ENCODE assay signal across 7 cellular contexts in the genomic region with DNA sequence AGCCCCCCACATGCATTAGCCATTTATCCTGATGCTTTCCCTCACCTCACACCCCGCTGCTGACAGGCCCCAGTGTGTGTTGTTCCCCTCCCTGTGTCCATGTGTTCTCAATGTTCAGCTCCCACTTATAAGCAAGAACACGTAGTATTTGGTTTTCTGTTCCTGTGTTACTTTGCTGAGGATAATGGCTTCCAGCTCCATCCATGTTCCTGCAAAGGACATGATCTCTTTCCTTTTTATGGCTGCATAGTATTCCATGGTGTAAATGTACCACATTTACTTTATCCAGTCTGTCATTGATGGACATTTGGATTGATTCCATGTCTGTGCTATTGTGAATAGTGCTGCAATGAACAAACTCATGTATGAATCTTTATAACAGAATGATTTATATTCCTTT. TPM values are rescaled to one million over a fixed set of nuclear protein-coding genes. Genes with fewer than 3 reads are reported as not detected.
DNase-seq lines count a peak whose midpoint lies in the region; ATAC-seq, FAIRE-seq and TF ChIP-seq lines count a peak whose summit lies in the region.
"Not testable (repeated sequence)": the region's sequence is repeated elsewhere in the genome, so short reads cannot be mapped to it uniquely, and the experiment has no call there.

No MANE protein-coding gene starts in this region.

- H3K9me3 ChIP-seq in HCT116 (ENCODE audit: control insufficient read depth in 1 of 2, insufficient read depth in 1 of 2, low read depth in 1 of 2, low read length in 2 of 2); Panc1 (ENCODE audit: control insufficient read depth, insufficient read depth, low read depth, low read length); astrocyte (ENCODE audit: insufficient read depth, low read depth, low read length); hepatocyte (ENCODE audit: low read depth); trophoblast cell (ENCODE audit: insufficient read depth, low read depth, low read length): not testable (repeated sequence)

- H2BK12ac ChIP-seq in trophoblast cell (ENCODE audit: low read length) = peak overlapping the region; percentile 87

- H3K14ac ChIP-seq in trophoblast cell (ENCODE audit: low read length) = not testable (repeated sequence)

- H4K20me1 ChIP-seq in HCT116 (ENCODE audit: insufficient read depth); astrocyte (ENCODE audit: insufficient read depth, low read length); hepatocyte (ENCODE audit: insufficient read depth, poor library complexity, severe bottlenecking): not testable (repeated sequence)

- peaks cover 13% of the 10 kb centered on the region for H3K4me1 Mint-ChIP-seq in astrocyte (ENCODE audit: low read depth, unreplicated experiment)
- not testable (repeated sequence) for H3K4me1 Mint-ChIP-seq in effector memory CD8-positive, alpha-beta T cell (ENCODE audit: low read depth in 2 of 2); type B pancreatic cell (ENCODE audit: unreplicated experiment)

- not testable (repeated sequence) for H3K9me3 Mint-ChIP-seq in astrocyte (ENCODE audit: unreplicated experiment); effector memory CD8-positive, alpha-beta T cell; type B pancreatic cell

- CTCF ChIA-PET in HCT116 (lab: Charles Lee) = interaction anchor here (1.1 to 2.5 kb wide), 10 partner anchors 9 to 369 kb away, joined by 3 to 14 read pairs (median 4); a partner anchor contains a TSS
- CTCF ChIA-PET in Panc1 (lab: Charles Lee) = interaction anchor here (0.8 to 1.8 kb wide), 2 partner anchors 14 to 292 kb away, joined by 4 to 6 read pairs; no protein-coding TSS in a partner anchor

- H4K8ac ChIP-seq in trophoblast cell (ENCODE audit: low read depth, low read length) = not testable (repeated sequence)

- H2AK5ac ChIP-seq in trophoblast cell (ENCODE audit: low read length) = peak overlapping the region; percentile 45

- not testable (repeated sequence) for ATAC-seq in HCT116; Panc1; effector memory CD8-positive, alpha-beta T cell (replicated peaks)

- not testable (repeated sequence) for H3K27me3 ChIP-seq in HCT116 (ENCODE audit: insufficient read depth, low read length); Panc1 (ENCODE audit: control insufficient read depth, insufficient read depth, low read length); astrocyte (ENCODE audit: insufficient read depth, low read length); hepatocyte; trophoblast cell (ENCODE audit: insufficient read depth, low read length)

- in situ Hi-C loops in Panc1 (cut with HindIII; ENCODE audit: low pct_unique_long_range_greater_than_20kb, low sequenced_read_pairs) = not testable (repeated sequence)

- H3K4me2 ChIP-seq in HCT116 (ENCODE audit: low read length) (peak overlapping the region; percentile 75), astrocyte (ENCODE audit: low read length) (peak overlapping the region; percentile 7)
- not testable (repeated sequence) for H3K4me2 ChIP-seq in hepatocyte; trophoblast cell (ENCODE audit: low read length)

- not testable (repeated sequence) for TF ChIP-seq POLR2A in HCT116 (IDR thresholded peaks at IDR 0.05; ENCODE audit: borderline replicate concordance, extremely low read depth, insufficient read depth, insufficient read length)

- H2BK120ac ChIP-seq in trophoblast cell (ENCODE audit: insufficient read depth, low read length, poor library complexity) = peak overlapping the region; percentile 59

- peak overlapping the region; percentile 59 for H3K9ac ChIP-seq in HCT116 (ENCODE audit: low read length)
- peak overlapping the region; percentile 64 for H3K9ac ChIP-seq in astrocyte (ENCODE audit: low read length)
- not testable (repeated sequence) for H3K9ac ChIP-seq in trophoblast cell (ENCODE audit: low read length)

- H3K27ac ChIP-seq in HCT116 (ENCODE audit: low read depth, low read length) (peak overlapping the region; percentile 63), Panc1 (ENCODE audit: low read length) (peak overlapping the region; percentile 90), astrocyte (ENCODE audit: low read depth, low read length) (peak overlapping the region; percentile 85), hepatocyte (peak overlapping the region; percentile 69)
- H3K27ac ChIP-seq in trophoblast cell (ENCODE audit: low read depth, low read length) = not testable (repeated sequence)

- not testable (repeated sequence) for H3K27me3 Mint-ChIP-seq in astrocyte (ENCODE audit: low read depth, unreplicated experiment); type B pancreatic cell
- H3K27me3 Mint-ChIP-seq in effector memory CD8-positive, alpha-beta T cell = peaks cover 0 to 14% of the 10 kb centered on the region in 2 donors

- H3K4ac ChIP-seq in trophoblast cell (ENCODE audit: low read depth, low read length) = peak overlapping the region; percentile 43

- TF ChIP-seq CTCF in HCT116 (IDR thresholded peaks at IDR 0.05 in 2 of 3, conservative IDR thresholded peaks at IDR 0.05 in 1 of 3; ENCODE audit: borderline replicate concordance in 1 of 3, insufficient read depth in 1 of 3, low read depth in 2 of 3, low read length in 2 of 3); Panc1 (IDR thresholded peaks at IDR 0.05); astrocyte (IDR thresholded peaks at IDR 0.05; ENCODE audit: insufficient read depth, low read depth, low read length); hepatocyte (IDR thresholded peaks at IDR 0.05; ENCODE audit: poor library complexity); type B pancreatic cell (conservative IDR thresholded peaks at IDR 0.05): not testable (repeated sequence)

- H3K18ac ChIP-seq in trophoblast cell (ENCODE audit: low read length) = peak overlapping the region; percentile 57

- POLR2A ChIA-PET in HCT116 (lab: Charles Lee) = interaction anchor here (1.3 kb wide), 1 partner anchor 324 kb away, joined by 6 read pairs; no protein-coding TSS in a partner anchor
- POLR2A ChIA-PET in Panc1 (lab: Charles Lee) = interaction anchor here (0.6 kb wide), 1 partner anchor 13 kb away, joined by 18 read pairs; no protein-coding TSS in a partner anchor

- RAD21 ChIA-PET in HCT116 (lab: Charles Lee; ENCODE audit: low non-redundant PET in 1 of 2, low total read pairs in 2 of 2, uncharacterized antibody in 2 of 2, unreplicated experiment in 2 of 2) = interaction anchor here in 1 of 2 experiments (0.9 kb wide), 1 partner anchor 325 kb away, joined by 6 read pairs; no protein-coding TSS in a partner anchor

- H4K91ac ChIP-seq in trophoblast cell (ENCODE audit: low read depth, low read length) = peak overlapping the region; percentile 67

- H3K27ac Mint-ChIP-seq in astrocyte (ENCODE audit: unreplicated experiment) (peak overlapping the region; percentile 98), type B pancreatic cell (peak overlapping the region; percentile 90)
- peak overlapping the region; percentile 26 to 74 for H3K27ac Mint-ChIP-seq in effector memory CD8-positive, alpha-beta T cell

- H3K9me2 ChIP-seq in HCT116 (ENCODE audit: insufficient read depth); hepatocyte (replicated peaks; ENCODE audit: insufficient read depth): not testable (repeated sequence)

- DNase-seq in HCT116 (ENCODE audit: low read depth, low spot score); Panc1 (ENCODE audit: low read depth, low spot score); astrocyte (ENCODE audit: low read depth); effector memory CD8-positive, alpha-beta T cell; hepatocyte (ENCODE audit: low spot score); trophoblast cell; type B pancreatic cell (ENCODE audit: extremely low spot score, unreplicated experiment): not testable (repeated sequence)

- not testable (repeated sequence) for BruUV-seq in HCT116 (replicated peaks; lab: Mats Ljungman, UMichigan); Panc1 (replicated peaks; lab: Mats Ljungman, UMichigan)

- H2AFZ ChIP-seq in HCT116 (ENCODE audit: low read depth, low read length, poor library complexity, severe bottlenecking); astrocyte (ENCODE audit: low read depth, low read length); hepatocyte; trophoblast cell (ENCODE audit: insufficient read depth, low read length, poor library complexity): not testable (repeated sequence)

- H3K79me2 ChIP-seq in HCT116 (ENCODE audit: insufficient read depth, low read length); astrocyte (ENCODE audit: insufficient read depth, low read length); hepatocyte; trophoblast cell (ENCODE audit: control insufficient read depth, insufficient read depth, low read length, poor library complexity): not testable (repeated sequence)

- not testable (repeated sequence) for TF ChIP-seq RAD21 in HCT116 (IDR thresholded peaks at IDR 0.05; ENCODE audit: low read depth)

- peak overlapping the region; percentile 64 for H2BK5ac ChIP-seq in trophoblast cell (ENCODE audit: low read depth, low read length, poor library complexity)

- peaks cover 52 to 94% of the 10 kb centered on the region in 2 experiments for H3K4me1 ChIP-seq in HCT116 (ENCODE audit: control insufficient read depth in 1 of 2, insufficient read depth in 2 of 2, low read length in 2 of 2)
- H3K4me1 ChIP-seq in Panc1 (ENCODE audit: control insufficient read depth, insufficient read depth, low read length) = peaks cover 35% of the 10 kb centered on the region
- peaks cover 25% of the 10 kb centered on the region for H3K4me1 ChIP-seq in astrocyte (ENCODE audit: insufficient read depth, low read length)
- not testable (repeated sequence) for H3K4me1 ChIP-seq in hepatocyte (ENCODE audit: insufficient read depth)
- peaks cover 14 to 20% of the 10 kb centered on the region in 2 experiments for H3K4me1 ChIP-seq in trophoblast cell (ENCODE audit: control insufficient read depth in 1 of 2, insufficient read depth in 2 of 2, low read length in 2 of 2)

- intact Hi-C loops in HCT116 (cut with micrococcal nuclease) = not testable (repeated sequence)
- intact Hi-C loops in Panc1 (cut with micrococcal nuclease; ENCODE audit: unreplicated experiment) = loop anchor here (10.0 kb wide), 1 partner anchor 180 kb away; no protein-coding TSS in a partner anchor

- peaks cover 20% of the 10 kb centered on the region for H3K79me1 ChIP-seq in trophoblast cell (ENCODE audit: low read length)

- H3K4me3 ChIP-seq in HCT116 (replicated peaks in 1 of 2; ENCODE audit: low read depth in 1 of 2, low read length in 2 of 2) = peak overlapping the region in 1 of 2 experiments; percentile 12; a peak in 1 of 4 replicates
- not testable (repeated sequence) for H3K4me3 ChIP-seq in Panc1 (ENCODE audit: low read depth in 2 of 2, low read length in 2 of 2); astrocyte (ENCODE audit: insufficient read depth, low read depth, low read length); hepatocyte; trophoblast cell (ENCODE audit: low read depth, low read length)

- not testable (repeated sequence) for H3K36me3 Mint-ChIP-seq in astrocyte (ENCODE audit: low read depth, unreplicated experiment); effector memory CD8-positive, alpha-beta T cell (ENCODE audit: insufficient read depth); type B pancreatic cell

- H4K12ac ChIP-seq in trophoblast cell (ENCODE audit: low read depth, low read length) = not testable (repeated sequence)

- H3K36me3 ChIP-seq in HCT116 (ENCODE audit: control insufficient read depth in 1 of 2, insufficient read depth in 2 of 2, low read length in 2 of 2); Panc1 (ENCODE audit: control insufficient read depth, insufficient read depth, low read length); astrocyte (ENCODE audit: insufficient read depth, low read length); hepatocyte (replicated peaks; ENCODE audit: insufficient read depth, low read depth); trophoblast cell (ENCODE audit: control insufficient read depth in 1 of 2, insufficient read depth in 2 of 2, low read length in 2 of 2): not testable (repeated sequence)

- WGBS in hepatocyte (ENCODE audit: low lambda C conversion rate, missing lambda C conversion rate) = 91% methylated on average over 2 of the region's 2 CpGs
- WGBS in trophoblast cell (ENCODE audit: extremely low coverage, insufficient coverage, insufficient read length) = no CpG with 5 or more reads among the region's 2 CpGs

- not testable (repeated sequence) for FAIRE-seq in astrocyte (lab: Jason Lieb, UNC)

- H3K23ac ChIP-seq in trophoblast cell (ENCODE audit: low read length) = not testable (repeated sequence)

- not testable (repeated sequence) for H3K4me3 Mint-ChIP-seq in astrocyte (ENCODE audit: unreplicated experiment); effector memory CD8-positive, alpha-beta T cell; type B pancreatic cell

RNA-seq across cellular contexts. Expression of a gene that starts 39.6 kb away (rescaled TPM):
- 64.6 TPM for total RNA-seq in HCT116 (2021; ENCODE audit: unreplicated experiment)
- polyA plus RNA-seq in HCT116 (2012) = 40.2 and 45.3 TPM in 2 replicates
- 49.7 TPM for total RNA-seq in Panc1 (2021; ENCODE audit: unreplicated experiment)
- polyA plus RNA-seq in Panc1 (2012; ENCODE audit: insufficient read length) = 32.8 TPM
- total RNA-seq in astrocyte = 64.5 and 71.5 TPM in 2 replicates
- total RNA-seq in hepatocyte = 9.4 and 17.8 TPM in 2 replicates
- 4.6 and 5.8 TPM in 2 replicates for polyA plus RNA-seq in hepatocyte
- polyA plus RNA-seq in trophoblast cell (2013) = 78.7 and 79.2 TPM in 2 replicates
- total RNA-seq in type B pancreatic cell (ENCODE audit: low replicate concordance) = 46.6 and 51.4 TPM in 2 replicates
